Comparison of ENCODE assay signal across 17 cellular contexts in the genomic region with DNA sequence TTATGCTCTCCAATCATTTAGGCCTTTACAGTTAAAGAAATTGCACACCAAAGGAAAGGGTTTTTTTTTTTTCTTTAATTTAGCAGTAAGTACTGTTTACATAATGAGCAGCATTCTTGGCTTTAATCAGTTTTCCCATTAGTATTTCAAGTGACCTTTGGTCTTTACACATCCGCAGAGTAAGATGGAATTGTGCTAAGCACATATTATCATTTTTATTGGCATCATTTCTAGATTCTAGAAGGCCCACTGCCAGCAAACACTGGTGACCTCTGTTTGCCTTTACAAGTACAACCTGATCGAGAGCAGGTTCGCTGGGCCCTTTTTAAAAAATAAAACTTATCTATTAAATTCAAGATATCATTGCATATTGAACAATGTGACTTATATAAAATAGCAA.
DNase-seq lines count a peak whose midpoint lies in the region; ATAC-seq, FAIRE-seq and TF ChIP-seq lines count a peak whose summit lies in the region.
"Had no signal": no experiment of that assay in that cellular context is flagged by ENCODE, and none has a peak within 500 bp of the region (broad histone marks: within the 10 kb centered on the region; RNA-seq: fewer than 3 reads in every experiment).

No MANE protein-coding gene starts in this region.

- H3K4me3 ChIP-seq in left ventricle myocardium inferior, result no peak overlapping the region
- H3K4me3 ChIP-seq in fibroblast of villous mesenchyme (ENCODE audit: low read depth, low read length), result no peak overlapping the region
- no peak overlapping the region for H3K4me3 ChIP-seq in small intestine (ENCODE audit: low read depth in 1 of 2, low read length in 2 of 2)
- H3K4me3 ChIP-seq in A673 (ENCODE audit: low read depth, low read length, poor library complexity, severe bottlenecking), result no peak overlapping the region
- H3K4me3 ChIP-seq: HAP-1 had no signal

- H3K27me3 ChIP-seq in left ventricle myocardium inferior (ENCODE audit: low read depth) (peaks cover 5% of the 10 kb centered on the region), small intestine (ENCODE audit: control insufficient read depth in 2 of 2, insufficient read depth in 2 of 2, low read length in 2 of 2) (no peaks in the 10 kb centered on the region), A673 (replicated peaks; ENCODE audit: insufficient read depth, low read depth, low read length, poor library complexity) (no peaks in the 10 kb centered on the region)

- H3K4me1 ChIP-seq in left ventricle myocardium inferior (peaks cover 8% of the 10 kb centered on the region), small intestine (ENCODE audit: control insufficient read depth in 2 of 2, insufficient read depth in 1 of 2, low read depth in 1 of 2, low read length in 1 of 2) (peaks cover 2 to 5% of the 10 kb centered on the region in 2 donors), A673 (ENCODE audit: insufficient read depth, low read length, poor library complexity, severe bottlenecking) (no peaks in the 10 kb centered on the region)
- H3K4me1 ChIP-seq: HAP-1 had no signal

- POLR2A ChIA-PET in A673 (lab: Charles Lee; ENCODE audit: low non-redundant PET), result no interaction called here

- H3K36me3 ChIP-seq in left ventricle myocardium inferior (no peaks in the 10 kb centered on the region), small intestine (ENCODE audit: control insufficient read depth in 2 of 2, insufficient read depth in 2 of 2, low read length in 2 of 2) (peaks cover 0 to 4% of the 10 kb centered on the region in 2 donors), A673 (ENCODE audit: insufficient read depth, low read length, poor library complexity, severe bottlenecking) (no peaks in the 10 kb centered on the region)
- H3K36me3 ChIP-seq: HAP-1 had no signal

- ATAC-seq in Right ventricle myocardium inferior, result peak; percentile 52
- ATAC-seq in left lobe of liver, result peak; percentile 92

- no peak for DNase-seq in Right ventricle myocardium inferior (ENCODE audit: missing footprints)
- DNase-seq in left ventricle myocardium inferior, result no peak
- peak; percentile 11 for DNase-seq in fibroblast of villous mesenchyme (ENCODE audit: low read depth)
- peak; percentile 57 for DNase-seq in left lobe of liver (ENCODE audit: low spot score)
- DNase-seq in small intestine, result peak; percentile 89
- DNase-seq in A673 (ENCODE audit: low spot score), result no peak
- no peak for DNase-seq in NCI-H1417 (lab: John Stamatoyannopoulos, UW)
- DNase-seq in activated CD4-positive, CD25-positive, alpha-beta regulatory T cell treated with anti-CD3 and anti-CD28 coated beads, Interleukin-2, amount 50 U/mL, for 72 hours, result no peak
- DNase-seq: CD4-positive, alpha-beta memory T cell; MV-4-11; NCI-H1417 treated with DMSO at 0.1 percent for 48 hours; NCI-H1930 had no signal

- WGBS in small intestine, 3 donors, result 9 to 45% (median 23%) methylated on average over 3 of the region's 3 CpGs

- peak; percentile 98 for FAIRE-seq in small intestine (lab: Jason Lieb, UNC)
- FAIRE-seq: GM19239, HTR-8/SVneo had no signal

- H3K27ac ChIP-seq in left ventricle myocardium inferior (replicated peaks) (no peak overlapping the region), small intestine (ENCODE audit: low read depth in 1 of 2, low read length in 1 of 2) (no peak overlapping the region), A673 (ENCODE audit: low read depth, low read length, poor library complexity, severe bottlenecking) (no peak overlapping the region)
- H3K27ac ChIP-seq: 22Rv1, RWPE1 had no signal

- TF ChIP-seq CTCF in left ventricle myocardium inferior (IDR thresholded peaks at IDR 0.05; ENCODE audit: borderline replicate concordance) (no peak), fibroblast of villous mesenchyme (IDR thresholded peaks at IDR 0.05; ENCODE audit: insufficient read depth, low read depth, low read length) (no peak), A673 (conservative IDR thresholded peaks at IDR 0.05; ENCODE audit: low read depth, low read length) (no peak)

- CTCF ChIA-PET in A673 (lab: Charles Lee), result no interaction called here

- intact Hi-C loops in Right ventricle myocardium inferior (cut with DNase I), result no loop called here
- intact Hi-C loops in left ventricle myocardium inferior (cut with micrococcal nuclease), result no loop called here
- intact Hi-C loops in A673 (cut with micrococcal nuclease; ENCODE audit: unreplicated experiment), result no loop called here

- H3K9me3 ChIP-seq in left ventricle myocardium inferior (replicated peaks) (no peaks in the 10 kb centered on the region), small intestine (ENCODE audit: control insufficient read depth, low read depth) (no peaks in the 10 kb centered on the region), A673 (ENCODE audit: low read depth, low read length, poor library complexity, severe bottlenecking) (no peaks in the 10 kb centered on the region)
- H3K9me3 ChIP-seq: HAP-1 had no signal

- BruUV-seq in A673 (replicated peaks; lab: Mats Ljungman, UMichigan), result no TSS peak

Comparison
In these comparisons a context has a peak if more than half of its experiments do, and no peak if none do; other contexts are left out.
1. DNase-seq: peak in fibroblast of villous mesenchyme (single experiment), left lobe of liver (single experiment) and small intestine (single experiment); none in Right ventricle myocardium inferior (single experiment), left ventricle myocardium inferior (single experiment), A673 (single experiment), NCI-H1417 (0 of 3) and activated CD4-positive, CD25-positive, alpha-beta regulatory T cell treated with anti-CD3 and anti-CD28 coated beads, Interleukin-2, amount 50 U/mL, for 72 hours (single experiment).